13 cellular contexts compared by ENCODE assay signal in genomic region chr12:20189767-20190166, GRCh38.
"Had no signal": no experiment of that assay in that cellular context is flagged by ENCODE, and none has a peak within 500 bp of the region (broad histone marks: within the 10 kb centered on the region; RNA-seq: fewer than 3 reads in every experiment).

No MANE protein-coding gene starts in this region.

- H3K4me3 ChIP-seq: ovary, tibial nerve, vagina had no signal

- H3K36me3 ChIP-seq: brain microvascular endothelial cell, ovary, tibial nerve, vagina had no signal

- ATAC-seq: activated T-helper 17 cell treated with anti-CD3 and anti-CD28 coated beads, Interleukin-2, amount 50 U/mL, for 72 hours had no signal

- DNase-seq: activated CD4-positive, alpha-beta T cell treated with anti-CD3 and anti-CD28 coated beads, Interleukin-2, amount 50 U/mL, for 48 hours; activated naive CD4-positive, alpha-beta T cell treated with Interleukin-2 at 50 U/mL for 16 hours; anterior cingulate cortex; ovary; stimulated activated CD4-positive, alpha-beta T cell treated with anti-CD3 and anti-CD28 coated beads, Interleukin-15, amount 100 ng/mL, for 24 hours; stimulated activated CD4-positive, alpha-beta T cell treated with anti-CD3 and anti-CD28 coated beads, Interleukin-4, amount 100 ng/mL, for 1 hour; stimulated activated naive CD4-positive, alpha-beta T cell; T-helper 1 cell; T1000 had no signal

- H3K9me3 ChIP-seq: ovary, tibial nerve, vagina had no signal

- H3K27me3 ChIP-seq: brain microvascular endothelial cell, ovary, tibial nerve, vagina had no signal

- H3K27ac ChIP-seq: brain microvascular endothelial cell, ovary, tibial nerve, vagina had no signal

- H3K4me1 ChIP-seq: tibial nerve, vagina had no signal
